8 cellular contexts compared by ENCODE assay signal in genomic region chr7:134636008-134636449, GRCh38. TPM values are rescaled to one million over a fixed set of nuclear protein-coding genes. Genes with fewer than 3 reads are reported as not detected.
DNase-seq lines count a peak whose midpoint lies in the region; ATAC-seq, FAIRE-seq and TF ChIP-seq lines count a peak whose summit lies in the region.

No MANE protein-coding gene starts in this region.

- no peaks in the 10 kb centered on the region for H3K4me1 ChIP-seq in smooth muscle cell (ENCODE audit: low read depth)

- H3F3A ChIP-seq in smooth muscle cell (ENCODE audit: low read depth) = no peaks in the 10 kb centered on the region

- WGBS in smooth muscle cell (ENCODE audit: low lambda C conversion rate) = 72% methylated on average over 2 of the region's 2 CpGs

- no peak overlapping the region for H3K4me3 ChIP-seq in smooth muscle cell

- peak overlapping the region; percentile 76 for H3K27ac Mint-ChIP-seq in T-helper 1 cell treated with Interleukin-12 subunit alpha and Interleukin-12 subunit beta and Interleukin-4 antibody, amounts not matched to agents 30 μg/mL and 1 μg/mL, for 36 hours
- peak overlapping the region in 1 of 2 donors; percentile 87 for H3K27ac Mint-ChIP-seq in natural killer cell treated with Interleukin-12 subunit alpha and Interleukin-12 subunit beta and Interleukin-15 and Interleukin-18, amount 100 ng/mL, for 72 hours

- no peaks in the 10 kb centered on the region for H3K36me3 ChIP-seq in smooth muscle cell (ENCODE audit: low read depth)

- peaks cover 10% of the 10 kb centered on the region for H3K9me3 Mint-ChIP-seq in T-helper 1 cell treated with Interleukin-12 subunit alpha and Interleukin-12 subunit beta and Interleukin-4 antibody, amounts not matched to agents 30 μg/mL and 1 μg/mL, for 36 hours
- peaks cover 3% of the 10 kb centered on the region for H3K9me3 Mint-ChIP-seq in natural killer cell treated with Interleukin-12 subunit alpha and Interleukin-12 subunit beta and Interleukin-15 and Interleukin-18, amount 100 ng/mL, for 72 hours

- H3K9me3 ChIP-seq in smooth muscle cell (replicated peaks; ENCODE audit: low read depth) = no peaks in the 10 kb centered on the region

- no peak overlapping the region for H2AFZ ChIP-seq in smooth muscle cell (ENCODE audit: low read depth)

- peaks cover 12% of the 10 kb centered on the region for H3K36me3 Mint-ChIP-seq in T-helper 1 cell treated with Interleukin-12 subunit alpha and Interleukin-12 subunit beta and Interleukin-4 antibody, amounts not matched to agents 30 μg/mL and 1 μg/mL, for 36 hours (ENCODE audit: low read depth)
- H3K36me3 Mint-ChIP-seq in natural killer cell treated with Interleukin-12 subunit alpha and Interleukin-12 subunit beta and Interleukin-15 and Interleukin-18, amount 100 ng/mL, for 72 hours = peaks cover 6% of the 10 kb centered on the region

- peak overlapping the region; percentile 33 for H3K4me3 Mint-ChIP-seq in T-helper 1 cell treated with Interleukin-12 subunit alpha and Interleukin-12 subunit beta and Interleukin-4 antibody, amounts not matched to agents 30 μg/mL and 1 μg/mL, for 36 hours
- peak overlapping the region; percentile 75 for H3K4me3 Mint-ChIP-seq in natural killer cell treated with Interleukin-12 subunit alpha and Interleukin-12 subunit beta and Interleukin-15 and Interleukin-18, amount 100 ng/mL, for 72 hours

- no peak for DNase-seq in natural killer cell treated with Interleukin-12 subunit alpha and Interleukin-12 subunit beta and Interleukin-15 and Interleukin-18, amount 100 ng/mL, for 72 hours (ENCODE audit: low spot score)
- DNase-seq in hippocampal formation (lab: John Stamatoyannopoulos, UW) (no peak), ecto neural progenitor cell (ENCODE audit: low spot score) (no peak), H54 (ENCODE audit: insufficient read length, low spot score) (no peak), smooth muscle cell (lab: John Stamatoyannopoulos, UW; ENCODE audit: unreplicated experiment) (no peak)

- H3K27me3 Mint-ChIP-seq in T-helper 1 cell treated with Interleukin-12 subunit alpha and Interleukin-12 subunit beta and Interleukin-4 antibody, amounts not matched to agents 30 μg/mL and 1 μg/mL, for 36 hours (ENCODE audit: low read depth) = no peaks in the 10 kb centered on the region
- H3K27me3 Mint-ChIP-seq in natural killer cell treated with Interleukin-12 subunit alpha and Interleukin-12 subunit beta and Interleukin-15 and Interleukin-18, amount 100 ng/mL, for 72 hours = peaks cover 7 to 11% of the 10 kb centered on the region in 2 donors

- TF ChIP-seq CTCF in smooth muscle cell (IDR thresholded peaks at IDR 0.05; ENCODE audit: borderline replicate concordance, insufficient read depth, poor library complexity, severe bottlenecking) = no peak

- TF ChIP-seq POLR2A in H54 (IDR thresholded peaks at IDR 0.05; ENCODE audit: low read depth, low read length) = no peak

- H3K27me3 ChIP-seq in smooth muscle cell (ENCODE audit: low read depth) = no peaks in the 10 kb centered on the region

- no peaks in the 10 kb centered on the region for H3K79me2 ChIP-seq in smooth muscle cell (ENCODE audit: low read depth)

- H4K20me1 ChIP-seq in smooth muscle cell (ENCODE audit: low read depth) = no peaks in the 10 kb centered on the region

- peak; percentile 97 for ATAC-seq in GM19025 (IDR thresholded peaks at IDR 0.05; ENCODE audit: low read depth, unreplicated experiment)
- ATAC-seq in HG02763 (IDR thresholded peaks at IDR 0.05; ENCODE audit: unreplicated experiment) = peak; percentile 90
- ATAC-seq in natural killer cell treated with Interleukin-12 subunit alpha and Interleukin-12 subunit beta and Interleukin-15 and Interleukin-18, amount 100 ng/mL, for 72 hours = peak; percentile 73 to 78

- H3K4me1 Mint-ChIP-seq in T-helper 1 cell treated with Interleukin-12 subunit alpha and Interleukin-12 subunit beta and Interleukin-4 antibody, amounts not matched to agents 30 μg/mL and 1 μg/mL, for 36 hours (ENCODE audit: low read depth) = peaks cover 33% of the 10 kb centered on the region
- peaks cover 47 to 49% of the 10 kb centered on the region in 2 donors for H3K4me1 Mint-ChIP-seq in natural killer cell treated with Interleukin-12 subunit alpha and Interleukin-12 subunit beta and Interleukin-15 and Interleukin-18, amount 100 ng/mL, for 72 hours (ENCODE audit: low read depth in 2 of 2)

- no peak overlapping the region for H3K9ac ChIP-seq in smooth muscle cell (ENCODE audit: low read depth)

- no peak for FAIRE-seq in H54 (lab: Jason Lieb, UNC)

- no peak overlapping the region for H3K4me2 ChIP-seq in smooth muscle cell

- H3K27ac ChIP-seq in smooth muscle cell (ENCODE audit: low read depth) = no peak overlapping the region

RNA-seq across cellular contexts. Expression of gene BPGM, which starts 10.6 kb away (rescaled TPM):
- total RNA-seq in natural killer cell treated with Interleukin-12 subunit alpha and Interleukin-12 subunit beta and Interleukin-15 and Interleukin-18, amount 100 ng/mL, for 72 hours = 10 to 100 TPM; 30.2 to 68.1 TPM
- 65.1 and 73.2 TPM in 2 replicates for total RNA-seq in smooth muscle cell
- polyA plus RNA-seq in smooth muscle cell = 53.8 and 76.9 TPM in 2 replicates
